Comparison of ENCODE assay signal across 8 cellular contexts in genomic region chr21:46459024-46459355, GRCh38. TPM values are rescaled to one million over a fixed set of nuclear protein-coding genes. Genes with fewer than 3 reads are reported as not detected.
DNase-seq lines count a peak whose midpoint lies in the region; ATAC-seq and TF ChIP-seq lines count a peak whose summit lies in the region.

No MANE protein-coding gene starts in this region.

- WGBS in esophagus muscularis mucosa = no CpG with 5 or more reads among the region's 36 CpGs
- WGBS in trophoblast cell (ENCODE audit: extremely low coverage, insufficient coverage, insufficient read length) = no CpG with 5 or more reads among the region's 36 CpGs

- ATAC-seq in HG02884 (IDR thresholded peaks at IDR 0.05; ENCODE audit: unreplicated experiment) (no peak), HG02623 (IDR thresholded peaks at IDR 0.05; ENCODE audit: unreplicated experiment) (no peak), HG03565 (IDR thresholded peaks at IDR 0.05; ENCODE audit: unreplicated experiment) (no peak)

- H3K4me3 ChIP-seq in DOHH2 (ENCODE audit: low read length) (peak overlapping the region; percentile 85), Peyer's patch (peak overlapping the region; percentile 99 to 100 (median 100)), esophagus muscularis mucosa (peak overlapping the region; percentile 88 to 100 (median 96)), trophoblast cell (ENCODE audit: low read depth, low read length) (peak overlapping the region; percentile 100)

- TF ChIP-seq CTCF in DOHH2 (IDR thresholded peaks at IDR 0.05; ENCODE audit: low read depth, low read length, poor library complexity, severe bottlenecking) (no peak), Peyer's patch (IDR thresholded peaks at IDR 0.05) (peak in 3 of 6 experiments; percentile 11 to 21 (median 15)), esophagus muscularis mucosa (IDR thresholded peaks at IDR 0.05) (no peak)

- H3K4me1 ChIP-seq in DOHH2 (ENCODE audit: control insufficient read depth, low read length) (peaks cover 27% of the 10 kb centered on the region), Peyer's patch (peaks cover 0 to 38% (median 6%) of the 10 kb centered on the region in 4 donors), esophagus muscularis mucosa (peaks cover 57 to 80% (median 68%) of the 10 kb centered on the region in 4 donors), trophoblast cell (ENCODE audit: control insufficient read depth in 1 of 2, insufficient read depth in 2 of 2, low read length in 2 of 2) (peaks cover 9 to 10% of the 10 kb centered on the region in 2 experiments)

- H3F3A ChIP-seq in DOHH2 (ENCODE audit: control insufficient read depth, insufficient read depth) = peaks cover 3% of the 10 kb centered on the region; the same call in 1 of the 2 replicates

- H4K91ac ChIP-seq in trophoblast cell (ENCODE audit: low read depth, low read length) = peak overlapping the region; percentile 78

- H3K18ac ChIP-seq in trophoblast cell (ENCODE audit: low read length) = peak overlapping the region; percentile 94

- H3K79me1 ChIP-seq in trophoblast cell (ENCODE audit: low read length) = peaks cover 11% of the 10 kb centered on the region

- peak overlapping the region; percentile 73 for H2BK120ac ChIP-seq in trophoblast cell (ENCODE audit: insufficient read depth, low read length, poor library complexity)

- no peak overlapping the region for H3K27ac ChIP-seq in DOHH2 (ENCODE audit: low read depth, low read length)
- peak overlapping the region; percentile 90 to 96 (median 92) for H3K27ac ChIP-seq in Peyer's patch
- peak overlapping the region; percentile 89 to 94 (median 91) for H3K27ac ChIP-seq in esophagus muscularis mucosa (replicated peaks in 1 of 4)
- peak overlapping the region; percentile 60 for H3K27ac ChIP-seq in trophoblast cell (ENCODE audit: low read depth, low read length)

- H3K9me3 ChIP-seq in DOHH2 (ENCODE audit: control insufficient read depth, insufficient read depth, low read length) = no peaks in the 10 kb centered on the region
- no peaks in the 10 kb centered on the region for H3K9me3 ChIP-seq in Peyer's patch
- H3K9me3 ChIP-seq in esophagus muscularis mucosa = no peaks in the 10 kb centered on the region
- no peaks in the 10 kb centered on the region for H3K9me3 ChIP-seq in trophoblast cell (ENCODE audit: insufficient read depth, low read depth, low read length)

- peak overlapping the region; percentile 16 for H4K12ac ChIP-seq in trophoblast cell (ENCODE audit: low read depth, low read length)

- no peaks in the 10 kb centered on the region for H3K27me3 ChIP-seq in DOHH2 (ENCODE audit: control insufficient read depth, low read length)
- no peaks in the 10 kb centered on the region for H3K27me3 ChIP-seq in Peyer's patch
- H3K27me3 ChIP-seq in esophagus muscularis mucosa = no peaks in the 10 kb centered on the region
- no peaks in the 10 kb centered on the region for H3K27me3 ChIP-seq in trophoblast cell (ENCODE audit: insufficient read depth, low read length)

- peaks cover 61% of the 10 kb centered on the region for H3K79me2 ChIP-seq in DOHH2 (ENCODE audit: control insufficient read depth, low read length)
- peaks cover 14% of the 10 kb centered on the region for H3K79me2 ChIP-seq in trophoblast cell (ENCODE audit: control insufficient read depth, insufficient read depth, low read length, poor library complexity)

- TF ChIP-seq POLR2A in Peyer's patch (IDR thresholded peaks at IDR 0.05) (no peak), esophagus muscularis mucosa (IDR thresholded peaks at IDR 0.05; ENCODE audit: low read depth) (no peak)

- peak overlapping the region; percentile 93 for H3K14ac ChIP-seq in trophoblast cell (ENCODE audit: low read length)

- H2BK5ac ChIP-seq in trophoblast cell (ENCODE audit: low read depth, low read length, poor library complexity) = peak overlapping the region; percentile 47

- H3K4me2 ChIP-seq in DOHH2 (ENCODE audit: low read length) (peak overlapping the region; percentile 87), trophoblast cell (ENCODE audit: low read length) (peak overlapping the region; percentile 62)

- H2AK5ac ChIP-seq in trophoblast cell (ENCODE audit: low read length) = peak overlapping the region; percentile 43

- no peaks in the 10 kb centered on the region for H3K9me2 ChIP-seq in DOHH2 (replicated peaks; ENCODE audit: control insufficient read depth, low read length)

- no peak overlapping the region for H3K23ac ChIP-seq in trophoblast cell (ENCODE audit: low read length)

- intact Hi-C loops in esophagus muscularis mucosa (cut with DNase I) = loop anchor here (10.0 kb wide), 1 partner anchor 134 kb away; the partner anchor contains the start of genes C21orf58 and PCNT

- H2BK12ac ChIP-seq in trophoblast cell (ENCODE audit: low read length) = no peak overlapping the region

- no peak for TF ChIP-seq EP300 in esophagus muscularis mucosa (IDR thresholded peaks at IDR 0.05)

- H3K4ac ChIP-seq in trophoblast cell (ENCODE audit: low read depth, low read length) = peak overlapping the region; percentile 28

- no peak for DNase-seq in Peyer's patch
- no peak for DNase-seq in esophagus muscularis mucosa (ENCODE audit: extremely low spot score)
- DNase-seq in trophoblast cell = no peak
- DNase-seq in cortex of kidney (lab: John Stamatoyannopoulos, UW) = no peak

- H3K9ac ChIP-seq in trophoblast cell (ENCODE audit: low read length) = peak overlapping the region; percentile 97

- H4K8ac ChIP-seq in trophoblast cell (ENCODE audit: low read depth, low read length) = peak overlapping the region; percentile 55

- peak overlapping the region; percentile 35 for H2AFZ ChIP-seq in trophoblast cell (ENCODE audit: insufficient read depth, low read length, poor library complexity)

- H4K20me1 ChIP-seq in DOHH2 (ENCODE audit: control insufficient read depth, insufficient read depth, low read depth, low read length) = no peaks in the 10 kb centered on the region

- peaks cover 48% of the 10 kb centered on the region for H3K36me3 ChIP-seq in DOHH2 (ENCODE audit: control insufficient read depth, low read length)
- peaks cover 0 to 8% (median 0%) of the 10 kb centered on the region in 3 donors for H3K36me3 ChIP-seq in Peyer's patch
- peaks cover 0 to 8% (median 0%) of the 10 kb centered on the region in 4 donors for H3K36me3 ChIP-seq in esophagus muscularis mucosa
- peaks cover 2 to 5% of the 10 kb centered on the region in 2 experiments for H3K36me3 ChIP-seq in trophoblast cell (ENCODE audit: control insufficient read depth in 1 of 2, insufficient read depth in 2 of 2, low read length in 2 of 2)

RNA-seq across cellular contexts. Expression of gene DIP2A, which starts 0.3 kb away (rescaled TPM):
- total RNA-seq in Peyer's patch = 100 to 1,000 TPM in 1 of 4 donors, 10 to 100 TPM in 3; 69.9 to 108 (median 85.3) TPM
- total RNA-seq in esophagus muscularis mucosa = 10 to 100 TPM; 19.2 to 33.4 (median 28.7) TPM
- 21.7 and 21.9 TPM in 2 replicates for polyA plus RNA-seq in trophoblast cell (2013)
